In genomic region chr3:56622381-56622780, GRCh38 we compare ENCODE assay signal across 21 cellular contexts.
"Had no signal": no experiment of that assay in that cellular context is flagged by ENCODE, and none has a peak within 500 bp of the region (broad histone marks: within the 10 kb centered on the region; RNA-seq: fewer than 3 reads in every experiment).

No MANE protein-coding gene starts in this region.

- ATAC-seq: effector memory CD8-positive, alpha-beta T cell; gastrocnemius medialis; left cardiac atrium; sciatic nerve had no signal

- H3K27me3 ChIP-seq: adrenal gland, breast epithelium, esophagus muscularis mucosa, gastrocnemius medialis, neutrophil, transverse colon, uterus had no signal

- H3K4me1 Mint-ChIP-seq: nephron had no signal

- H3K36me3 ChIP-seq: breast epithelium, uterus had no signal

- H3K4me3 ChIP-seq: adrenal gland, breast epithelium, esophagus muscularis mucosa, gastrocnemius medialis, transverse colon, uterus had no signal

- H3K27me3 Mint-ChIP-seq: activated naive CD8-positive, alpha-beta T cell; central memory CD8-positive, alpha-beta T cell; effector memory CD8-positive, alpha-beta T cell had no signal

- H3K27ac ChIP-seq: adrenal gland, esophagus muscularis mucosa, gastrocnemius medialis, neutrophil, uterus had no signal

- H3K4me3 Mint-ChIP-seq: activated naive CD8-positive, alpha-beta T cell; central memory CD8-positive, alpha-beta T cell; effector memory CD8-positive, alpha-beta T cell; nephron had no signal

- H3K9me3 Mint-ChIP-seq: activated T-helper 2 cell treated with anti-CD3 and anti-CD28 coated beads, Interferon-gamma antibody, Interleukin-2, Interleukin-4, amounts not matched to agents 10 μg/mL and 5 μg/mL and 100 μg/mL, durations not matched to agents 14 hours and 24 hours and 36 hours; central memory CD8-positive, alpha-beta T cell; effector memory CD8-positive, alpha-beta T cell; nephron had no signal

- DNase-seq: activated naive CD4-positive, alpha-beta T cell; activated T-cell treated with anti-CD3 and anti-CD28 coated beads, Interleukin-2, amount 50 U/mL, for 1 hour; adrenal gland; effector memory CD8-positive, alpha-beta T cell; gastrocnemius medialis; hypothalamus; left cardiac atrium; mesenchymal stem cell; stimulated activated CD4-positive, alpha-beta T cell treated with anti-CD3 and anti-CD28 coated beads, Interleukin-4, amount 100 ng/mL, for 24 hours; stimulated activated naive CD4-positive, alpha-beta T cell treated with Interleukin-2 at 50 U/mL for 16 hours; T-helper 1 cell; transverse colon; uterus had no signal

- H3K9me3 ChIP-seq: adrenal gland, breast epithelium, esophagus muscularis mucosa, gastrocnemius medialis, neutrophil, transverse colon, uterus had no signal

- H3K4me1 ChIP-seq: adrenal gland, breast epithelium, esophagus muscularis mucosa, gastrocnemius medialis, uterus had no signal
